1 cellular context compared by ENCODE assay signal in genomic region chr17:47252209-47252608, GRCh38.
TF ChIP-seq lines count a peak whose summit lies in the region.

No MANE protein-coding gene starts in this region.

TF ChIP-seq in HepG2, 621 proteins besides CTCF, POLR2A, EP300 and RAD21 (continues in another document):
- TF ChIP-seq ZNF3 (CRISPR knock-in tag; IDR thresholded peaks at IDR 0.05) (no peak), SOX6 (IDR thresholded peaks at IDR 0.05) (no peak), SOX6 (CRISPR knock-in tag; IDR thresholded peaks at IDR 0.05) (peak; percentile 43; the same call in 1 of the 2 replicates), RAD51 (IDR thresholded peaks at IDR 0.05; ENCODE audit: borderline replicate concordance) (0 out of 2 replicates have a peak, but pooled peaks have one; percentile 18), SOX5 (CRISPR knock-in tag; IDR thresholded peaks at IDR 0.05; ENCODE audit: borderline replicate concordance) (0 out of 2 replicates have a peak, but pooled peaks have one; percentile 31), ERF (CRISPR knock-in tag; IDR thresholded peaks at IDR 0.05) (peak; percentile 73; the same call in 1 of the 2 replicates), ZNF441 (CRISPR knock-in tag; IDR thresholded peaks at IDR 0.05; ENCODE audit: borderline replicate concordance) (no peak), ZNF678 (CRISPR knock-in tag; IDR thresholded peaks at IDR 0.05) (no peak), ZFY (CRISPR knock-in tag; IDR thresholded peaks at IDR 0.05) (peak; percentile 63), SAP130 (CRISPR knock-in tag; IDR thresholded peaks at IDR 0.05; ENCODE audit: low read depth) (peak; percentile 51), ZNF740 (CRISPR knock-in tag; IDR thresholded peaks at IDR 0.05) (no peak), SNAI1 (CRISPR knock-in tag; IDR thresholded peaks at IDR 0.05; ENCODE audit: borderline replicate concordance) (no peak), DR1 (CRISPR knock-in tag; IDR thresholded peaks at IDR 0.05) (no peak; the same call in 1 of the 2 replicates), KAT2B (IDR thresholded peaks at IDR 0.05; ENCODE audit: borderline replicate concordance, low read depth, low read length) (no peak), KDM1A (CRISPR knock-in tag; IDR thresholded peaks at IDR 0.05) (peak; percentile 49; the same call in 1 of the 2 replicates), BHLHE40 (IDR thresholded peaks at IDR 0.05; ENCODE audit: low read length) (no peak), TBP (CRISPR knock-in tag; IDR thresholded peaks at IDR 0.05) (no peak), ZNF430 (CRISPR knock-in tag; IDR thresholded peaks at IDR 0.05) (no peak), ZNF776 (CRISPR knock-in tag; IDR thresholded peaks at IDR 0.05) (no peak), ADNP (CRISPR knock-in tag; IDR thresholded peaks at IDR 0.05) (no peak), ARID2 (CRISPR knock-in tag; IDR thresholded peaks at IDR 0.05; ENCODE audit: borderline replicate concordance) (no peak), PAX8 (CRISPR knock-in tag; IDR thresholded peaks at IDR 0.05; ENCODE audit: borderline replicate concordance) (no peak), NFATC3 (CRISPR knock-in tag; IDR thresholded peaks at IDR 0.05) (no peak), ONECUT2 (CRISPR knock-in tag; IDR thresholded peaks at IDR 0.05) (no peak), ZNF609 (CRISPR knock-in tag; IDR thresholded peaks at IDR 0.05; ENCODE audit: borderline replicate concordance) (no peak), FOXJ3 (CRISPR knock-in tag; IDR thresholded peaks at IDR 0.05; ENCODE audit: borderline replicate concordance) (no peak), RFXAP (CRISPR knock-in tag; IDR thresholded peaks at IDR 0.05; ENCODE audit: borderline replicate concordance) (no peak), NR2F2 (IDR thresholded peaks at IDR 0.05; ENCODE audit: borderline replicate concordance, low read depth) (no peak), MEF2D (CRISPR knock-in tag; IDR thresholded peaks at IDR 0.05) (no peak), ZNF335 (CRISPR knock-in tag; IDR thresholded peaks at IDR 0.05) (no peak), ZNF841 (CRISPR knock-in tag; IDR thresholded peaks at IDR 0.05; ENCODE audit: borderline replicate concordance) (no peak), SMYD3 (CRISPR knock-in tag; IDR thresholded peaks at IDR 0.05) (no peak), ZNF83 (CRISPR knock-in tag; IDR thresholded peaks at IDR 0.05; ENCODE audit: borderline replicate concordance) (no peak), PCBP2 (optimal IDR thresholded peaks at IDR 0.05; ENCODE audit: low read depth, low read length, poor library complexity, severe bottlenecking) (no peak), ARID5B (CRISPR knock-in tag; IDR thresholded peaks at IDR 0.05) (peak; percentile 59; the same call in 1 of the 2 replicates), SETDB1 (CRISPR knock-in tag; IDR thresholded peaks at IDR 0.05; ENCODE audit: borderline replicate concordance) (no peak), SP2 (CRISPR knock-in tag; IDR thresholded peaks at IDR 0.05) (no peak), JUNB (CRISPR knock-in tag; IDR thresholded peaks at IDR 0.05; ENCODE audit: borderline replicate concordance) (no peak), KAT7 (CRISPR knock-in tag; IDR thresholded peaks at IDR 0.05; ENCODE audit: borderline replicate concordance) (no peak), MIXL1 (CRISPR knock-in tag; IDR thresholded peaks at IDR 0.05) (no peak; the same call in 1 of the 2 replicates), ZHX1 (CRISPR knock-in tag; IDR thresholded peaks at IDR 0.05; ENCODE audit: low read depth) (no peak), ZNF772 (CRISPR knock-in tag; IDR thresholded peaks at IDR 0.05) (no peak), ZNF709 (CRISPR knock-in tag; IDR thresholded peaks at IDR 0.05) (no peak), PATZ1 (CRISPR knock-in tag; IDR thresholded peaks at IDR 0.05) (0 out of 2 replicates have a peak, but pooled peaks have one; percentile 19), MNT (IDR thresholded peaks at IDR 0.05) (no peak), FOXK2 (IDR thresholded peaks at IDR 0.05) (no peak), DDIT3 (CRISPR knock-in tag; IDR thresholded peaks at IDR 0.05) (no peak), SAFB2 (CRISPR knock-in tag; IDR thresholded peaks at IDR 0.05; ENCODE audit: borderline replicate concordance, low read depth) (no peak), PLRG1 (conservative IDR thresholded peaks at IDR 0.05) (no peak)
- TF ChIP-seq, protein P1, sequence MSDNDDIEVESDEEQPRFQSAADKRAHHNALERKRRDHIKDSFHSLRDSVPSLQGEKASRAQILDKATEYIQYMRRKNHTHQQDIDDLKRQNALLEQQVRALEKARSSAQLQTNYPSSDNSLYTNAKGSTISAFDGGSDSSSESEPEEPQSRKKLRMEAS (IDR thresholded peaks at IDR 0.05): peak; percentile 47; the same call in 1 of the 2 replicates
- TF ChIP-seq, protein P2, sequence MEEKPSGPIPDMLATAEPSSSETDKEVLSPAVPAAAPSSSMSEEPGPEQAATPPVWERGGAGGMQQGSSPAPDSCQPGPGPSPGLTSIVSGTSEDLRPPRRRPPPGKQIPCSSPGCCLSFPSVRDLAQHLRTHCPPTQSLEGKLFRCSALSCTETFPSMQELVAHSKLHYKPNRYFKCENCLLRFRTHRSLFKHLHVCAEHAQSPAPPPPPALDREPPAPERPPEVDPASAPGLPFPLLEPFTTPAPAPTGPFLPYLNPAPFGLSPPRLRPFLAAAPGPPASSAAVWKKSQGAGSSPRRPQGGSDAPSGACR (CRISPR knock-in tag; IDR thresholded peaks at IDR 0.05): no peak
- TF ChIP-seq, protein P3, sequence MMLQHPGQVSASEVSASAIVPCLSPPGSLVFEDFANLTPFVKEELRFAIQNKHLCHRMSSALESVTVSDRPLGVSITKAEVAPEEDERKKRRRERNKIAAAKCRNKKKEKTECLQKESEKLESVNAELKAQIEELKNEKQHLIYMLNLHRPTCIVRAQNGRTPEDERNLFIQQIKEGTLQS (CRISPR knock-in tag; IDR thresholded peaks at IDR 0.05): peak; percentile 44; the same call in 1 of the 2 replicates
